ENCODE assay signal across 8 cellular contexts in genomic region chr6:2839195-2839981, GRCh38. TPM values are rescaled to one million over a fixed set of nuclear protein-coding genes. Genes with fewer than 3 reads are reported as not detected.
A peak's percentile ranks its signal among the peaks of the same experiment; 100 is the strongest.
DNase-seq lines count a peak whose midpoint lies in the region; ATAC-seq and TF ChIP-seq lines count a peak whose summit lies in the region.

No MANE protein-coding gene starts in this region.

- intact Hi-C loops in activated naive CD4-positive, alpha-beta T cell treated with anti-CD3 and anti-CD28 coated beads for 36 hours (cut with micrococcal nuclease), result no loop called here
- intact Hi-C loops in thyroid gland (cut with DNase I) (no loop called here), aorta (cut with DNase I) (no loop called here)

- CTCF ChIA-PET in activated naive CD4-positive, alpha-beta T cell treated with anti-CD3 and anti-CD28 coated beads for 36 hours (lab: Charles Lee), result interaction anchor here (0.6 to 4.2 kb wide), 9 partner anchors 45 to 225 kb away, joined by 3 to 44 read pairs (median 3); no protein-coding TSS in a partner anchor

- no peaks in the 10 kb centered on the region for H3K9me3 ChIP-seq in thyroid gland
- no peaks in the 10 kb centered on the region for H3K9me3 ChIP-seq in aorta (ENCODE audit: control insufficient read depth, low read length)

- H3K4me3 ChIP-seq in thyroid gland (replicated peaks in 1 of 3), result no peak overlapping the region
- no peak overlapping the region for H3K4me3 ChIP-seq in aorta (ENCODE audit: low read length in 2 of 2)

- H3K27ac Mint-ChIP-seq in activated naive CD4-positive, alpha-beta T cell treated with anti-CD3 and anti-CD28 coated beads for 36 hours, result peak overlapping the region; percentile 11

- H3K4me1 ChIP-seq in foreskin keratinocyte (peaks cover 26% of the 10 kb centered on the region), thyroid gland (peaks cover 21 to 35% of the 10 kb centered on the region in 2 donors), aorta (ENCODE audit: control insufficient read depth in 1 of 2, insufficient read depth in 2 of 2, low read length in 2 of 2) (peaks cover 0 to 3% of the 10 kb centered on the region in 2 donors)

- peak overlapping the region; percentile 81 for H3K4me3 Mint-ChIP-seq in activated naive CD4-positive, alpha-beta T cell treated with anti-CD3 and anti-CD28 coated beads for 36 hours

- H3K27me3 Mint-ChIP-seq in activated naive CD4-positive, alpha-beta T cell treated with anti-CD3 and anti-CD28 coated beads for 36 hours (ENCODE audit: low read depth), result no peaks in the 10 kb centered on the region

- H3K9me3 Mint-ChIP-seq in activated naive CD4-positive, alpha-beta T cell treated with anti-CD3 and anti-CD28 coated beads for 36 hours, result peaks cover 2% of the 10 kb centered on the region

- 44 to 57% methylated on average over 9 of the region's 9 CpGs for WGBS in thyroid gland, 2 donors
- WGBS in aorta, 2 donors, result 52 to 61% methylated on average over 9 of the region's 9 CpGs

- H3K27ac ChIP-seq in foreskin keratinocyte (peak overlapping the region; percentile 96), thyroid gland (peak overlapping the region in 2 of 3 donors; percentile 93 to 97), aorta (ENCODE audit: low read depth in 1 of 2, low read length in 2 of 2) (no peak overlapping the region)

- H3K4me1 Mint-ChIP-seq in activated naive CD4-positive, alpha-beta T cell treated with anti-CD3 and anti-CD28 coated beads for 36 hours (ENCODE audit: low read depth), result peaks cover 62% of the 10 kb centered on the region

- no peaks in the 10 kb centered on the region for H3K27me3 ChIP-seq in foreskin keratinocyte
- H3K27me3 ChIP-seq in thyroid gland, result no peaks in the 10 kb centered on the region
- no peaks in the 10 kb centered on the region for H3K27me3 ChIP-seq in aorta (ENCODE audit: control insufficient read depth in 1 of 2, insufficient read depth in 2 of 2, low read length in 1 of 2)

- H3K36me3 ChIP-seq in thyroid gland (peaks cover 16 to 20% of the 10 kb centered on the region in 2 donors), aorta (ENCODE audit: control insufficient read depth in 1 of 2, insufficient read depth in 2 of 2, low read length in 1 of 2) (peaks cover 2 to 3% of the 10 kb centered on the region in 2 donors)

- peaks cover 58% of the 10 kb centered on the region for H3K36me3 Mint-ChIP-seq in activated naive CD4-positive, alpha-beta T cell treated with anti-CD3 and anti-CD28 coated beads for 36 hours (ENCODE audit: low read depth)

- TF ChIP-seq POLR2A in thyroid gland (IDR thresholded peaks at IDR 0.05), result no peak

- TF ChIP-seq CTCF in foreskin keratinocyte (conservative IDR thresholded peaks at IDR 0.05) (no peak), thyroid gland (IDR thresholded peaks at IDR 0.05) (no peak)

- ATAC-seq in foreskin keratinocyte, result peak; percentile 68
- ATAC-seq in aorta (ENCODE audit: low FRiP score), result no peak

- DNase-seq in activated naive CD4-positive, alpha-beta T cell treated with anti-CD3 and anti-CD28 coated beads for 36 hours, result no peak
- DNase-seq in activated naive CD4-positive, alpha-beta T cell treated with Interleukin-2 at 50 U/mL for 16 hours, result no peak
- DNase-seq in UCSD-AML1 (lab: John Stamatoyannopoulos, UW; ENCODE audit: unreplicated experiment) (peak; percentile 39), foreskin keratinocyte (peak; percentile 73 to 82), thyroid gland (peak; percentile 45 to 55), GM19238 (ENCODE audit: insufficient read length, low spot score) (no peak), NK-92 (lab: John Stamatoyannopoulos, UW; ENCODE audit: unreplicated experiment) (no peak), aorta (no peak)

RNA-seq across cellular contexts. Expression of gene SERPINB1, which starts 2.3 kb away (rescaled TPM):
- 100 to 1,000 TPM; 200 to 208 TPM for total RNA-seq in activated naive CD4-positive, alpha-beta T cell treated with anti-CD3 and anti-CD28 coated beads for 36 hours
- total RNA-seq in foreskin keratinocyte (34.2 TPM in 2 replicates), thyroid gland (10 to 100 TPM; 36.2 to 52.8 (median 43.4) TPM), aorta (10 to 100 TPM; 42.8 to 46.6 TPM)
- polyA plus RNA-seq in foreskin keratinocyte (36.5 and 40.3 TPM in 2 replicates), aorta (10 to 100 TPM; 30.2 to 59.5 TPM)

Comparison
In these comparisons a context has a peak if more than half of its experiments do, and no peak if none do; other contexts are left out.
1. DNase-seq: peak in UCSD-AML1 (single experiment), foreskin keratinocyte (2 of 2) and thyroid gland (2 of 2); none in activated naive CD4-positive, alpha-beta T cell treated with anti-CD3 and anti-CD28 coated beads for 36 hours (single experiment), activated naive CD4-positive, alpha-beta T cell treated with Interleukin-2 at 50 U/mL for 16 hours (single experiment), GM19238 (single experiment), NK-92 (single experiment) and aorta (0 of 2).
2. H3K27ac ChIP-seq: peak in foreskin keratinocyte (single experiment) and thyroid gland (2 of 3); none in aorta (0 of 2).